26 cellular contexts compared by ENCODE assay signal in genomic region chr4:132527817-132528216, GRCh38.
"Had no signal": no experiment of that assay in that cellular context is flagged by ENCODE, and none has a peak within 500 bp of the region (broad histone marks: within the 10 kb centered on the region; RNA-seq: fewer than 3 reads in every experiment).

No MANE protein-coding gene starts in this region.

- H3K9ac ChIP-seq: neural progenitor cell, parathyroid adenoma had no signal

- H3K9me3 ChIP-seq: gastroesophageal sphincter, left lung, mucosa of descending colon, right lobe of liver, suprapubic skin, transverse colon, upper lobe of right lung, uterus had no signal

- H3K4me2 ChIP-seq: hepatocyte, neural progenitor cell, smooth muscle cell had no signal

- H3K79me2 ChIP-seq: hepatocyte, parathyroid adenoma had no signal

- H3K27me3 ChIP-seq: gastroesophageal sphincter, heart left ventricle, hepatocyte, left lung, neural progenitor cell, right lobe of liver, suprapubic skin, transverse colon, upper lobe of right lung, uterus had no signal

- H2AFZ ChIP-seq: hepatocyte, neural progenitor cell, parathyroid adenoma had no signal

- H3K36me3 ChIP-seq: gastroesophageal sphincter, heart left ventricle, left lung, neural progenitor cell, right lobe of liver, suprapubic skin, transverse colon, upper lobe of right lung, uterus had no signal

- H3K4me1 ChIP-seq: gastroesophageal sphincter, heart left ventricle, left lung, neural progenitor cell, parathyroid adenoma, right lobe of liver, suprapubic skin, transverse colon, upper lobe of right lung, uterus had no signal

- H3K27ac ChIP-seq: gastroesophageal sphincter, heart left ventricle, hepatocyte, left lung, neural progenitor cell, parathyroid adenoma, right lobe of liver, suprapubic skin, transverse colon, upper lobe of right lung, uterus had no signal

- H3K4me3 ChIP-seq: gastroesophageal sphincter, heart left ventricle, hepatocyte, left lung, mucosa of descending colon, neural progenitor cell, right lobe of liver, smooth muscle cell, suprapubic skin, transverse colon, upper lobe of right lung, uterus had no signal

- ATAC-seq: effector memory CD8-positive, alpha-beta T cell; gastroesophageal sphincter; heart left ventricle; left cardiac atrium; left lung; mucosa of descending colon; natural killer cell treated with Interleukin-12 subunit alpha and Interleukin-12 subunit beta and Interleukin-15 and Interleukin-18, amount 100 ng/mL, for 72 hours; right lobe of liver; stimulated activated naive CD8-positive, alpha-beta T cell treated with anti-CD3 and anti-CD28 coated beads, Interleukin-15, amount 100 ng/mL, for 72 hours; upper lobe of right lung had no signal

- DNase-seq: cortex of kidney; effector memory CD8-positive, alpha-beta T cell; foreskin fibroblast; heart left ventricle; left cardiac atrium; left lung; mesenchymal stem cell; mucosa of descending colon; naive B cell; right lobe of liver; stimulated activated CD4-positive, alpha-beta T cell treated with anti-CD3 and anti-CD28 coated beads, Interleukin-12 subunit alpha, Interleukin-12 subunit beta, amount 100 ng/mL, for 4 hours; stimulated activated CD4-positive, alpha-beta T cell treated with anti-CD3 and anti-CD28 coated beads, Interleukin-1b, Interleukin-23, amount 100 ng/mL, for 48 hours; stimulated activated CD4-positive, alpha-beta T cell treated with anti-CD3 and anti-CD28 coated beads, Interleukin-4, amount 100 ng/mL, for 1 hour; stimulated activated CD8-positive, alpha-beta memory T cell treated with anti-CD3 and anti-CD28 coated beads, Interleukin-4, amount 100 ng/mL, for 48 hours; stimulated activated naive CD4-positive, alpha-beta T cell; stimulated activated naive CD8-positive, alpha-beta T cell treated with anti-CD3 and anti-CD28 coated beads, Interleukin-15, amount 100 ng/mL, for 72 hours; transverse colon; upper lobe of right lung; uterus had no signal
